Comparison of ENCODE assay signal across 9 cellular contexts in the genomic region with DNA sequence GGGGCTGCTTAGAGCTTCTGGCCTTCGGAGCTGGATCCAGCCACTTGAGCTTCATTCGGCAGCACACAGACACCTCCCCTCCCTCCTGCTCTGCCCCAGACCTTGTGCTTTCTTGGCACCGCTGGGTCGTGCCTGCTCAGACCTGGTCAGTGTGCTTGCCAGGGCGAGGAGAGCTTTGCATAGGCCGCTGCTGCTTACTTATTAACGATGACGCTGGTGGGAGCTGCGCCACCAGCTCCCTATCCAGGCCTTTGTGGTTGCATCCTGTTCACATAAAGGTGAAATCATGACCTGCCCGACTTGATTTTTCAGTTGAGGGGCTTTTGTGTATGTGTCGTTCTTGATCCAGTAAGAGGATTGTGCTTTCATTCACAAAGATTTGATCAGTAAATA.
DNase-seq lines count a peak whose midpoint lies in the region; ATAC-seq, FAIRE-seq and TF ChIP-seq lines count a peak whose summit lies in the region.
"Had no signal": no experiment of that assay in that cellular context is flagged by ENCODE, and none has a peak within 500 bp of the region (broad histone marks: within the 10 kb centered on the region; RNA-seq: fewer than 3 reads in every experiment).

No MANE protein-coding gene starts in this region.

- peaks cover 31% of the 10 kb centered on the region for H3K4me1 ChIP-seq in Caco-2
- peaks cover 100% of the 10 kb centered on the region for H3K4me1 ChIP-seq in KMS-11 (ENCODE audit: low read depth, poor library complexity, severe bottlenecking)
- peaks cover 19% of the 10 kb centered on the region for H3K4me1 ChIP-seq in mammary epithelial cell (ENCODE audit: insufficient read depth, low read length)
- peaks cover 0 to 41% of the 10 kb centered on the region in 2 experiments; a peak in 2 of 4 replicates for H3K4me1 ChIP-seq in SK-N-SH (ENCODE audit: control insufficient read depth in 1 of 2, insufficient read depth in 2 of 2, low read depth in 1 of 2, low read length in 1 of 2)

- H3K4me3 ChIP-seq in Caco-2 (ENCODE audit: low read depth, low read length) (no peak overlapping the region), KMS-11 (IDR thresholded peaks at IDR 0.05; ENCODE audit: insufficient read depth, low read depth, low read length) (no peak overlapping the region), mammary epithelial cell (replicated peaks in 1 of 3; ENCODE audit: insufficient read depth in 1 of 3, low read depth in 2 of 3, low read length in 3 of 3) (no peak overlapping the region), SK-N-SH (ENCODE audit: low read depth in 2 of 2, low read length in 1 of 2) (no peak overlapping the region)

- peak; percentile 59 for ATAC-seq in GM19438 (IDR thresholded peaks at IDR 0.05; ENCODE audit: low read depth, unreplicated experiment)
- ATAC-seq in naive thymus-derived CD8-positive, alpha-beta T cell, result peak in 1 of 2 donors; percentile 32

- WGBS in mammary epithelial cell (ENCODE audit: low coverage, missing lambda C conversion rate), result 13% methylated on average over 11 of the region's 11 CpGs
- 87% methylated on average over 11 of the region's 11 CpGs for WGBS in SK-N-SH (ENCODE audit: low lambda C conversion rate)

- BruUV-seq in Caco-2 (replicated peaks; lab: Mats Ljungman, UMichigan) (no TSS peak), mammary epithelial cell (replicated peaks; lab: Mats Ljungman, UMichigan) (no TSS peak)

- no peaks in the 10 kb centered on the region for H3K9me3 Mint-ChIP-seq in Caco-2 (ENCODE audit: unreplicated experiment)
- no peaks in the 10 kb centered on the region for H3K9me3 Mint-ChIP-seq in naive thymus-derived CD8-positive, alpha-beta T cell

- POLR2A ChIA-PET in Caco-2 (lab: Charles Lee) (interaction anchor here (1.0 kb wide), 1 partner anchor 101 kb away, joined by 7 read pairs; a partner anchor contains a TSS), SK-N-SH (lab: Yijun Ruan, JAX) (no interaction called here)
- POLR2A ChIA-PET in naive thymus-derived CD8-positive, alpha-beta T cell (lab: Charles Lee), result interaction anchor here (0.7 kb wide), 1 partner anchor 10 kb away, joined by 3 read pairs; no protein-coding TSS in a partner anchor

- H3K9me3 ChIP-seq in Caco-2, result no peaks in the 10 kb centered on the region
- H3K9me3 ChIP-seq in mammary epithelial cell (replicated peaks; ENCODE audit: insufficient read depth, low read length), result no peaks in the 10 kb centered on the region
- no peaks in the 10 kb centered on the region for H3K9me3 ChIP-seq in SK-N-SH

- DNase-seq in Caco-2 (no peak), mammary epithelial cell (peak; percentile 47), SK-N-SH (no peak), GM03348 (ENCODE audit: low spot score) (no peak), frontal cortex (ENCODE audit: low spot score in 2 of 2) (no peak)
- no peak for DNase-seq in naive thymus-derived CD8-positive, alpha-beta T cell

- H2AFZ ChIP-seq in KMS-11 (ENCODE audit: low read depth), result no peak overlapping the region
- peak overlapping the region; percentile 15 for H2AFZ ChIP-seq in mammary epithelial cell (ENCODE audit: low read depth, low read length)
- H2AFZ ChIP-seq in SK-N-SH (ENCODE audit: low read depth), result no peak overlapping the region

- H3K27me3 ChIP-seq in Caco-2 (replicated peaks; ENCODE audit: control insufficient read depth, insufficient read depth, low read length), result no peaks in the 10 kb centered on the region
- H3K27me3 ChIP-seq in KMS-11 (ENCODE audit: insufficient read depth, low read depth), result no peaks in the 10 kb centered on the region
- no peaks in the 10 kb centered on the region for H3K27me3 ChIP-seq in mammary epithelial cell (ENCODE audit: insufficient read depth, low read length)
- H3K27me3 ChIP-seq in SK-N-SH (ENCODE audit: insufficient read depth), result no peaks in the 10 kb centered on the region

- peaks cover 55% of the 10 kb centered on the region for H3K36me3 Mint-ChIP-seq in Caco-2 (ENCODE audit: insufficient read depth, unreplicated experiment)
- peaks cover 0 to 4% (median 4%) of the 10 kb centered on the region in 3 donors for H3K36me3 Mint-ChIP-seq in naive thymus-derived CD8-positive, alpha-beta T cell

- TF ChIP-seq EP300 in SK-N-SH (IDR thresholded peaks at IDR 0.05; ENCODE audit: borderline replicate concordance in 1 of 2, low read depth in 1 of 2, low read length in 1 of 2), result no peak

- H3K27ac Mint-ChIP-seq in Caco-2 (ENCODE audit: unreplicated experiment), result peak overlapping the region; percentile 77
- H3K27ac Mint-ChIP-seq in naive thymus-derived CD8-positive, alpha-beta T cell, result peak overlapping the region; percentile 39 to 81 (median 66)

- peak overlapping the region; percentile 77 for H3K9ac ChIP-seq in KMS-11
- no peak overlapping the region for H3K9ac ChIP-seq in mammary epithelial cell (ENCODE audit: insufficient read depth, low read length)
- no peak overlapping the region for H3K9ac ChIP-seq in SK-N-SH

- TF ChIP-seq RAD21 in SK-N-SH (IDR thresholded peaks at IDR 0.05; ENCODE audit: low read length), result no peak

- no peak overlapping the region for H3K4me3 Mint-ChIP-seq in Caco-2 (ENCODE audit: unreplicated experiment)
- peak overlapping the region; percentile 32 to 77 (median 58) for H3K4me3 Mint-ChIP-seq in naive thymus-derived CD8-positive, alpha-beta T cell

- no peaks in the 10 kb centered on the region for H3K27me3 Mint-ChIP-seq in Caco-2 (ENCODE audit: insufficient read depth, unreplicated experiment)
- H3K27me3 Mint-ChIP-seq in naive thymus-derived CD8-positive, alpha-beta T cell, result no peaks in the 10 kb centered on the region

- dilution Hi-C loops in mammary epithelial cell (cut with HindIII; ENCODE audit: low sequenced_read_pairs), result no loop called here

- peaks cover 8% of the 10 kb centered on the region for H3F3A ChIP-seq in SK-N-SH (replicated peaks; ENCODE audit: insufficient read depth)

- in situ Hi-C loops in mammary epithelial cell (cut with MboI; ENCODE audit: low sequenced_read_pairs in 2 of 2), result no loop called here

- H3K9me2 ChIP-seq in SK-N-SH, result no peaks in the 10 kb centered on the region

- peak overlapping the region; percentile 99 for H3K4me2 ChIP-seq in KMS-11
- H3K4me2 ChIP-seq in mammary epithelial cell (ENCODE audit: insufficient read depth, low read depth, low read length), result peak overlapping the region; percentile 55
- H3K4me2 ChIP-seq in SK-N-SH, result no peak overlapping the region

- H4K20me1 ChIP-seq in KMS-11 (ENCODE audit: insufficient read depth), result no peaks in the 10 kb centered on the region
- no peaks in the 10 kb centered on the region for H4K20me1 ChIP-seq in mammary epithelial cell (ENCODE audit: insufficient read depth, low read length)
- no peaks in the 10 kb centered on the region for H4K20me1 ChIP-seq in SK-N-SH (ENCODE audit: insufficient read depth)

- intact Hi-C loops in Caco-2 (cut with micrococcal nuclease; ENCODE audit: unreplicated experiment) (no loop called here), mammary epithelial cell (cut with micrococcal nuclease) (loop anchor here (5.0 kb wide), 1 partner anchor 100 kb away; a partner anchor contains a TSS)

- H3K27ac ChIP-seq in KMS-11 (peak overlapping the region; percentile 98), mammary epithelial cell (ENCODE audit: insufficient read depth, low read depth, low read length) (peak overlapping the region; percentile 1), SK-N-SH (ENCODE audit: low read depth in 2 of 2, low read length in 1 of 2) (peak overlapping the region in 1 of 2 experiments; percentile 56; a peak in 1 of 4 replicates)

- H3K4me1 Mint-ChIP-seq in Caco-2 (ENCODE audit: low read depth, unreplicated experiment), result peaks cover 49% of the 10 kb centered on the region
- peaks cover 44 to 69% (median 65%) of the 10 kb centered on the region in 4 donors for H3K4me1 Mint-ChIP-seq in naive thymus-derived CD8-positive, alpha-beta T cell

- CTCF ChIA-PET in Caco-2 (lab: Charles Lee) (interaction anchor here (1.2 to 1.9 kb wide), 3 partner anchors 10 to 114 kb away, joined by 3 to 11 read pairs (median 3); no protein-coding TSS in a partner anchor), mammary epithelial cell (lab: Charles Lee; ENCODE audit: low non-redundant PET) (interaction anchor here (0.6 kb wide), 1 partner anchor 114 kb away, joined by 4 read pairs; no protein-coding TSS in a partner anchor), SK-N-SH (lab: Yijun Ruan, JAX) (interaction anchor here (0.5 to 1.8 kb wide), 4 partner anchors 108 to 476 kb away, joined by 3 to 7 read pairs (median 3); no protein-coding TSS in a partner anchor)

- no peak for FAIRE-seq in frontal cortex (lab: Jason Lieb, UNC)
- FAIRE-seq: endometrium had no signal

- TF ChIP-seq CTCF in Caco-2 (IDR thresholded peaks at IDR 0.05; ENCODE audit: insufficient read depth in 1 of 2, low read depth in 1 of 2, low read length in 1 of 2, severe bottlenecking in 1 of 2, unreplicated experiment in 1 of 2), result no peak
- TF ChIP-seq CTCF in KMS-11 (conservative IDR thresholded peaks at IDR 0.05; ENCODE audit: low read depth, low read length), result no peak
- no peak for TF ChIP-seq CTCF in mammary epithelial cell (conservative IDR thresholded peaks at IDR 0.05 in 1 of 2, IDR thresholded peaks at IDR 0.05 in 1 of 2; ENCODE audit: extremely low read depth in 1 of 2, insufficient read depth in 1 of 2, low read depth in 1 of 2, low read length in 2 of 2)
- TF ChIP-seq CTCF in SK-N-SH (IDR thresholded peaks at IDR 0.05), result no peak

- H3K36me3 ChIP-seq in Caco-2 (ENCODE audit: control insufficient read depth, insufficient read depth, low read length) (peaks cover 3% of the 10 kb centered on the region; the same call in 1 of the 2 replicates), KMS-11 (ENCODE audit: insufficient read depth) (no peaks in the 10 kb centered on the region), mammary epithelial cell (ENCODE audit: insufficient read depth, low read length) (no peaks in the 10 kb centered on the region), SK-N-SH (replicated peaks in 1 of 2; ENCODE audit: control insufficient read depth in 1 of 2, insufficient read depth in 2 of 2, low read length in 1 of 2) (peaks cover 0 to 5% of the 10 kb centered on the region in 2 experiments)

- H3K79me2 ChIP-seq in KMS-11 (ENCODE audit: insufficient read depth, low read depth) (peaks cover 72% of the 10 kb centered on the region), mammary epithelial cell (ENCODE audit: insufficient read depth, low read length) (peaks cover 14% of the 10 kb centered on the region), SK-N-SH (ENCODE audit: insufficient read depth) (no peaks in the 10 kb centered on the region; the same call in 1 of the 2 replicates)

TF ChIP-seq in SK-N-SH, 30 proteins besides CTCF, POLR2A, EP300 and RAD21:
- TF ChIP-seq YY1 (IDR thresholded peaks at IDR 0.05; ENCODE audit: low read depth) (no peak), FOSL2 (IDR thresholded peaks at IDR 0.05; ENCODE audit: borderline replicate concordance, low read depth) (no peak)
